In genomic region chr2:118855451-118856279, GRCh38 we compare ENCODE assay signal across 8 cellular contexts. TPM values are rescaled to one million over a fixed set of nuclear protein-coding genes. Genes with fewer than 3 reads are reported as not detected.
DNase-seq lines count a peak whose midpoint lies in the region; ATAC-seq and TF ChIP-seq lines count a peak whose summit lies in the region.

No MANE protein-coding gene starts in this region.

- H3K18ac ChIP-seq in trophoblast cell (ENCODE audit: low read length): no peak overlapping the region

- peak overlapping the region; percentile 60 for H2AFZ ChIP-seq in trophoblast cell (ENCODE audit: insufficient read depth, low read length, poor library complexity)

- H3K4me1 ChIP-seq in trophoblast cell (ENCODE audit: control insufficient read depth in 1 of 2, insufficient read depth in 2 of 2, low read length in 2 of 2): peaks cover 10 to 12% of the 10 kb centered on the region in 2 experiments
- peaks cover 0 to 51% (median 31%) of the 10 kb centered on the region in 4 donors for H3K4me1 ChIP-seq in tibial artery

- H3K23ac ChIP-seq in trophoblast cell (ENCODE audit: low read length): no peak overlapping the region

- peak; percentile 39 for DNase-seq in DMS153 treated with DMSO at 0.1 percent for 48 hours (lab: John Stamatoyannopoulos, UW; ENCODE audit: unreplicated experiment)
- DNase-seq in HuH-7.5 (ENCODE audit: low spot score): peak; percentile 99
- peak; percentile 15 for DNase-seq in SHP77 treated with DMSO at 0.1 percent for 48 hours (lab: John Stamatoyannopoulos, UW)
- peak; percentile 82 for DNase-seq in activated naive CD4-positive, alpha-beta T cell treated with Interleukin-2 at 50 U/mL for 16 hours
- peak; percentile 59 to 93 (median 85) for DNase-seq in head of caudate nucleus
- peak; percentile 67 to 88 for DNase-seq in trophoblast cell
- DNase-seq in tibial artery: peak; percentile 77 to 83

- peak overlapping the region; percentile 80 for H3K4me2 ChIP-seq in trophoblast cell (ENCODE audit: low read length)

- H3K9me3 ChIP-seq in trophoblast cell (ENCODE audit: insufficient read depth, low read depth, low read length) (peaks cover 4% of the 10 kb centered on the region), tibial artery (no peaks in the 10 kb centered on the region)

- no peak overlapping the region for H4K91ac ChIP-seq in trophoblast cell (ENCODE audit: low read depth, low read length)

- H3K9ac ChIP-seq in trophoblast cell (ENCODE audit: low read length): no peak overlapping the region

- H3K4ac ChIP-seq in trophoblast cell (ENCODE audit: low read depth, low read length): no peak overlapping the region

- H3K27me3 ChIP-seq in trophoblast cell (ENCODE audit: insufficient read depth, low read length): peaks cover 87% of the 10 kb centered on the region
- peaks cover 0 to 98% of the 10 kb centered on the region in 2 donors for H3K27me3 ChIP-seq in tibial artery

- intact Hi-C loops in head of caudate nucleus (cut with DNase I) (loop anchor here (5.0 kb wide), 2 partner anchors 633 to 808 kb away; no protein-coding TSS in a partner anchor), tibial artery (cut with DNase I; ENCODE audit: low total_unique reads) (loop anchor here (2.0 to 10.0 kb wide), 2 partner anchors 651 to 809 kb away; no protein-coding TSS in a partner anchor)

- no peak overlapping the region for H2AK5ac ChIP-seq in trophoblast cell (ENCODE audit: low read length)

- H3K4me3 ChIP-seq in trophoblast cell (ENCODE audit: low read depth, low read length): peak overlapping the region; percentile 58
- H3K4me3 ChIP-seq in tibial artery: peak overlapping the region; percentile 4 to 30

- no peak overlapping the region for H4K8ac ChIP-seq in trophoblast cell (ENCODE audit: low read depth, low read length)

- H3K79me2 ChIP-seq in trophoblast cell (ENCODE audit: control insufficient read depth, insufficient read depth, low read length, poor library complexity): no peaks in the 10 kb centered on the region

- H3K14ac ChIP-seq in trophoblast cell (ENCODE audit: low read length): no peak overlapping the region

- H2BK12ac ChIP-seq in trophoblast cell (ENCODE audit: low read length): no peak overlapping the region

- WGBS in trophoblast cell (ENCODE audit: extremely low coverage, insufficient coverage, insufficient read length): no CpG with 5 or more reads among the region's 69 CpGs

- H2BK5ac ChIP-seq in trophoblast cell (ENCODE audit: low read depth, low read length, poor library complexity): no peak overlapping the region

- H3K36me3 ChIP-seq in trophoblast cell (ENCODE audit: control insufficient read depth in 1 of 2, insufficient read depth in 2 of 2, low read length in 2 of 2) (no peaks in the 10 kb centered on the region), tibial artery (no peaks in the 10 kb centered on the region)

- H3K27ac ChIP-seq in trophoblast cell (ENCODE audit: low read depth, low read length) (no peak overlapping the region), tibial artery (no peak overlapping the region)

- ATAC-seq in GM21526 (IDR thresholded peaks at IDR 0.05; ENCODE audit: low FRiP score, unreplicated experiment): peak; percentile 80

- H2BK120ac ChIP-seq in trophoblast cell (ENCODE audit: insufficient read depth, low read length, poor library complexity): no peak overlapping the region

- H4K12ac ChIP-seq in trophoblast cell (ENCODE audit: low read depth, low read length): no peak overlapping the region

- peak; percentile 92 to 97 for TF ChIP-seq CTCF in tibial artery (IDR thresholded peaks at IDR 0.05)

- H3K79me1 ChIP-seq in trophoblast cell (ENCODE audit: low read length): peaks cover 2% of the 10 kb centered on the region

RNA-seq across cellular contexts. Expression of gene EN1, which starts 8.2 kb away (rescaled TPM):
- polyA plus RNA-seq in trophoblast cell (2013): 6.0 and 6.5 TPM in 2 replicates

Comparison
In these comparisons a context has a peak if more than half of its experiments do, and no peak if none do; other contexts are left out.
1. DNase-seq: peak in every context shown above with its lines; median percentile 99 in HuH-7.5; 85 in head of caudate nucleus; 82 in activated naive CD4-positive, alpha-beta T cell treated with Interleukin-2 at 50 U/mL for 16 hours; 80 in tibial artery; 78 in trophoblast cell; 39 in DMS153 treated with DMSO at 0.1 percent for 48 hours; 15 in SHP77 treated with DMSO at 0.1 percent for 48 hours.